In the genomic region with DNA sequence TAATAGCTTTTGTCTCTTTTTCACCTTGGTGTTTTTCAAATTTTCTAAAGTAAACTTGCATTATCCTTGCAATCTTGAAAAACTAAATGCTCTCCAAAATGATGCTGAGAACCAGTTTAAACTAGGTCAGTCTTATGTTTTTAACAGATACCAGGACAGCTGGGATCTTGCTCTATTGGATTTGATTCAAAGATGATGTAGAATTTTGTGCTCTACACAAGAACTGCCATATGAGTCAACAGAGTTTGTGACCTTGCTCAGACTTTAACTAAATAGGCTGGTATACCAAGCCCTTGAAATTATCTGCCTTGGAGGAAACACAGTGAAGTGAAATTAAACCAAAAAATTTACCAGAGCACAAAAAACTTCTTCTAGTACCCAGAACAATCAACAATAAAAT, we compare ENCODE assay signal across 16 cellular contexts.
"Had no signal": no experiment of that assay in that cellular context is flagged by ENCODE, and none has a peak within 500 bp of the region (broad histone marks: within the 10 kb centered on the region; RNA-seq: fewer than 3 reads in every experiment).

No MANE protein-coding gene starts in this region.

- H3K36me3 ChIP-seq: gastrocnemius medialis, neutrophil, pancreas, tibial artery, upper lobe of left lung had no signal

- H3K27ac ChIP-seq: epithelial cell of prostate, gastrocnemius medialis, neutrophil, pancreas, testis, tibial artery, upper lobe of left lung had no signal

- H3K4me3 ChIP-seq: dorsolateral prefrontal cortex, gastrocnemius medialis, lung, pancreas, testis, tibial artery, upper lobe of left lung had no signal

- H3K9me3 ChIP-seq: gastrocnemius medialis, neutrophil, pancreas, testis, tibial artery, upper lobe of left lung had no signal

- DNase-seq: effector CD4-positive, alpha-beta T cell; endodermal cell; foreskin fibroblast; gastrocnemius medialis; head of caudate nucleus; naive B cell; pancreas; stimulated activated CD4-positive, alpha-beta T cell treated with anti-CD3 and anti-CD28 coated beads, Interleukin-4, amount 100 ng/mL, for 4 hours; stimulated activated naive CD8-positive, alpha-beta T cell treated with anti-CD3 and anti-CD28 coated beads, Interleukin-15, Interleukin-2, amounts not matched to agents 100 U/mL and 50 U/mL, for 24 hours; testis; tibial artery; upper lobe of left lung had no signal

- H3K27me3 ChIP-seq: dorsolateral prefrontal cortex, gastrocnemius medialis, neutrophil, pancreas, testis, tibial artery, upper lobe of left lung had no signal

- H3K4me1 ChIP-seq: gastrocnemius medialis, pancreas, testis, tibial artery, upper lobe of left lung had no signal
